29 cellular contexts compared by ENCODE assay signal in the genomic region with DNA sequence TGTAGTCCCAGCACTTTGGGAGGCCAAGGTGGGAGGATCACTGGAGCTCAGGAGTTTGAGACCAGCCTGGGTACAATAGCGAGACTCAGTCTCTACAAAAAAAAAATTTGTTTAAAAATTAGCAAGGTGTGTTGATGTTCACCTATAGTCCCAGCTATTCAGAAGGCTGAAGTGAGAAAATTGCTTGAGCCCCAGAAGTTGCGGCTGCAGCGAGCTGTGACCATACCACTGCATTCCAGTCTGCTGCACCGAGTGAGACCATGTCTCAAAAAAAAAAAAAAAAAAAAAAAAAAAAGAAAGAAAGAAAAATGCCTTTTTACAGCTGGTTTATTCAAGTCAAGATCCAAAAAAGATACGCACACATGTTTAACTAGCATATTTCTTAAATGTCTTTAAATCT.
"Had no signal": no experiment of that assay in that cellular context is flagged by ENCODE, and none has a peak within 500 bp of the region (broad histone marks: within the 10 kb centered on the region; RNA-seq: fewer than 3 reads in every experiment).

No MANE protein-coding gene starts in this region.

- H3K4me3 ChIP-seq: ascending aorta, breast epithelium, cardiac muscle cell, coronary artery, dorsolateral prefrontal cortex had no signal

- ATAC-seq: activated CD4-positive, alpha-beta T cell treated with anti-CD3 and anti-CD28 coated beads for 36 hours; activated CD8-positive, alpha-beta memory T cell treated with anti-CD3 and anti-CD28 coated beads, Interleukin-2, amount 10 ng/mL, durations not matched to agents 7 days and 5 days; activated CD8-positive, alpha-beta T cell treated with anti-CD3 and anti-CD28 coated beads, Interleukin-2, amount 10 ng/mL, durations not matched to agents 7 days and 5 days; activated naive CD4-positive, alpha-beta T cell treated with anti-CD3 and anti-CD28 coated beads, Interleukin-2, amount 50 U/mL, for 72 hours; activated T-cell treated with anti-CD3 and anti-CD28 coated beads, Interleukin-2, amount 50 U/mL, for 4 hours; activated T-helper 17 cell treated with anti-CD3 and anti-CD28 coated beads, Interleukin-2, amount 50 U/mL, for 72 hours; esophagus mucosa; T-helper 17 cell had no signal

- H3K27ac ChIP-seq: ascending aorta, breast epithelium, cardiac muscle cell, coronary artery, dorsolateral prefrontal cortex had no signal

- H3K9me3 ChIP-seq: ascending aorta, breast epithelium had no signal

- FAIRE-seq: frontal cortex had no signal

- H3K4me1 ChIP-seq: ascending aorta, breast epithelium had no signal

- DNase-seq: activated CD4-positive, alpha-beta memory T cell treated with anti-CD3 and anti-CD28 coated beads for 36 hours; activated CD4-positive, alpha-beta T cell treated with anti-CD3 and anti-CD28 coated beads for 36 hours; activated CD4-positive, alpha-beta T cell treated with anti-CD3 and anti-CD28 coated beads, Interleukin-2, amount 10 ng/mL, durations not matched to agents 24 days and 14 days; activated CD4-positive, CD25-positive, alpha-beta regulatory T cell; activated CD4-positive, CD25-positive, alpha-beta regulatory T cell treated with anti-CD3 and anti-CD28 coated beads, Interleukin-2, amount 50 U/mL, for 72 hours; activated CD8-positive, alpha-beta T cell treated with anti-CD3 and anti-CD28 coated beads, Interleukin-2, amount 10 ng/mL, durations not matched to agents 7 days and 5 days; activated gamma-delta T cell; activated naive CD4-positive, alpha-beta T cell; activated naive CD4-positive, alpha-beta T cell treated with anti-CD3 and anti-CD28 coated beads, Interleukin-2, amount 10 ng/mL, durations not matched to agents 7 days and 5 days; activated naive CD8-positive, alpha-beta T cell treated with anti-CD3 and anti-CD28 coated beads, Interleukin-2, amount 10 ng/mL, durations not matched to agents 7 days and 5 days; activated T-cell treated with anti-CD3 and anti-CD28 coated beads, Interleukin-2, amount 50 U/mL, for 4 hours; central memory CD4-positive, alpha-beta T cell; cerebellar nuclear complex; effector memory CD4-positive, alpha-beta T cell; endodermal cell; foreskin fibroblast; T-helper 1 cell; T-helper 17 cell; T1000 had no signal

- H3K36me3 ChIP-seq: breast epithelium, cardiac muscle cell had no signal

- H3K27me3 ChIP-seq: ascending aorta, breast epithelium, cardiac muscle cell, dorsolateral prefrontal cortex had no signal
